Comparison of ENCODE assay signal across 18 cellular contexts in genomic region chr7:106196460-106197021, GRCh38.
A peak's percentile ranks its signal among the peaks of the same experiment; 100 is the strongest.
DNase-seq lines count a peak whose midpoint lies in the region; ATAC-seq and TF ChIP-seq lines count a peak whose summit lies in the region.
"Had no signal": no experiment of that assay in that cellular context is flagged by ENCODE, and none has a peak within 500 bp of the region (broad histone marks: within the 10 kb centered on the region; RNA-seq: fewer than 3 reads in every experiment).

No MANE protein-coding gene starts in this region.

- H3K4me3 Mint-ChIP-seq in CD8-positive, alpha-beta memory T cell = no peak overlapping the region
- H3K4me3 Mint-ChIP-seq: H9 had no signal

- no peaks in the 10 kb centered on the region for H3K27me3 ChIP-seq in mesenchymal stem cell (ENCODE audit: control insufficient read depth in 1 of 2, insufficient read depth in 1 of 2, low read length in 2 of 2)
- H3K27me3 ChIP-seq in sigmoid colon = no peaks in the 10 kb centered on the region
- no peaks in the 10 kb centered on the region for H3K27me3 ChIP-seq in CD8-positive, alpha-beta memory T cell (ENCODE audit: insufficient read depth, low read length, poor library complexity, severe bottlenecking)
- H3K27me3 ChIP-seq: SJSA1 had no signal

- intact Hi-C loops in sigmoid colon (cut with DNase I) = no loop called here

- no peak overlapping the region for H4K91ac ChIP-seq in mesenchymal stem cell (ENCODE audit: low read length)

- no peak overlapping the region for H2AFZ ChIP-seq in mesenchymal stem cell (ENCODE audit: low read depth, low read length)
- H2AFZ ChIP-seq: PC-9 had no signal

- H3K14ac ChIP-seq in mesenchymal stem cell (ENCODE audit: low read length in 2 of 2) = no peak overlapping the region

- H3K4me3 ChIP-seq in fibroblast of villous mesenchyme (ENCODE audit: low read depth, low read length) (no peak overlapping the region), mesenchymal stem cell (ENCODE audit: insufficient read depth in 1 of 2, low read depth in 1 of 2, low read length in 2 of 2) (no peak overlapping the region), sigmoid colon (no peak overlapping the region)
- H3K4me3 ChIP-seq in CD8-positive, alpha-beta memory T cell (ENCODE audit: low read length) = no peak overlapping the region
- H3K4me3 ChIP-seq: PC-9, SJSA1 had no signal

- H2BK12ac ChIP-seq in mesenchymal stem cell (ENCODE audit: low read length in 2 of 2) = no peak overlapping the region

- no peak overlapping the region for H3K9ac ChIP-seq in mesenchymal stem cell (ENCODE audit: low read length)

- no peak overlapping the region for H2BK15ac ChIP-seq in mesenchymal stem cell (ENCODE audit: low read depth, poor library complexity, severe bottlenecking)

- no peak overlapping the region for H3K27ac Mint-ChIP-seq in CD8-positive, alpha-beta memory T cell
- H3K27ac Mint-ChIP-seq: H9 had no signal

- H2BK5ac ChIP-seq in mesenchymal stem cell (ENCODE audit: low read depth, low read length, poor library complexity, severe bottlenecking) = no peak overlapping the region

- 70% methylated on average over 2 of the region's 2 CpGs for WGBS in mesenchymal stem cell
- WGBS in sigmoid colon, 2 donors = 61 to 63% methylated on average over 2 of the region's 2 CpGs

- no peak overlapping the region for H3K4me2 ChIP-seq in mesenchymal stem cell (ENCODE audit: low read length, poor library complexity, severe bottlenecking)
- H3K4me2 ChIP-seq: PC-9 had no signal

- ATAC-seq in GM18520 (IDR thresholded peaks at IDR 0.05; ENCODE audit: unreplicated experiment) = no peak

- no peak overlapping the region for H2BK120ac ChIP-seq in mesenchymal stem cell (ENCODE audit: low read depth, low read length)

- no peak overlapping the region for H3K27ac ChIP-seq in mesenchymal stem cell (ENCODE audit: low read length, poor library complexity, severe bottlenecking)
- no peak overlapping the region for H3K27ac ChIP-seq in sigmoid colon
- H3K27ac ChIP-seq in CD8-positive, alpha-beta memory T cell (ENCODE audit: low read depth, low read length) = no peak overlapping the region
- H3K27ac ChIP-seq: PC-9, SJSA1 had no signal

- no peaks in the 10 kb centered on the region for H3K36me3 Mint-ChIP-seq in CD8-positive, alpha-beta memory T cell

- no peak overlapping the region for H4K8ac ChIP-seq in mesenchymal stem cell (ENCODE audit: low read length)

- no peak overlapping the region for H3K18ac ChIP-seq in mesenchymal stem cell (ENCODE audit: low read depth in 1 of 2, low read length in 2 of 2)

- no peak overlapping the region for H2AK5ac ChIP-seq in mesenchymal stem cell (ENCODE audit: low read length, severe bottlenecking)

- no peaks in the 10 kb centered on the region for H3K4me1 Mint-ChIP-seq in CD8-positive, alpha-beta memory T cell
- H3K4me1 Mint-ChIP-seq: H9 had no signal

- no peaks in the 10 kb centered on the region for H3K4me1 ChIP-seq in mesenchymal stem cell (ENCODE audit: control insufficient read depth, insufficient read depth, low read depth, low read length)
- peaks cover 0 to 10% (median 0%) of the 10 kb centered on the region in 4 donors for H3K4me1 ChIP-seq in sigmoid colon
- H3K4me1 ChIP-seq in CD8-positive, alpha-beta memory T cell (ENCODE audit: insufficient read depth, low read length) = no peaks in the 10 kb centered on the region
- H3K4me1 ChIP-seq: SJSA1 had no signal

- H3K23ac ChIP-seq in mesenchymal stem cell (ENCODE audit: low read length in 2 of 2) = no peak overlapping the region

- no peaks in the 10 kb centered on the region for H3K79me1 ChIP-seq in mesenchymal stem cell (replicated peaks; ENCODE audit: low read length, poor library complexity, severe bottlenecking)

- peak; percentile 71 for DNase-seq in DMS53 (lab: John Stamatoyannopoulos, UW)
- peak; percentile 51 for DNase-seq in M059J (ENCODE audit: low read depth)
- DNase-seq in fibroblast of villous mesenchyme (ENCODE audit: low read depth) = peak; percentile 44
- peak; percentile 26 for DNase-seq in mesenchymal stem cell
- no peak for DNase-seq in NCI-H748 (lab: John Stamatoyannopoulos, UW; ENCODE audit: unreplicated experiment)
- no peak for DNase-seq in sigmoid colon
- no peak for DNase-seq in CD8-positive, alpha-beta memory T cell
- DNase-seq: C1 segment of cervical spinal cord, COR-L47, DMS153, H9, NCI-H1048, NCI-H1436 treated with DMSO at 0.1 percent for 48 hours, NCI-H2081, NCI-H82 had no signal

- TF ChIP-seq EP300 in sigmoid colon (IDR thresholded peaks at IDR 0.05) = no peak

- H3K36me3 ChIP-seq in mesenchymal stem cell (ENCODE audit: control insufficient read depth in 1 of 2, insufficient read depth in 2 of 2, low read depth in 1 of 2, low read length in 2 of 2) (no peaks in the 10 kb centered on the region), sigmoid colon (no peaks in the 10 kb centered on the region)
- no peaks in the 10 kb centered on the region for H3K36me3 ChIP-seq in CD8-positive, alpha-beta memory T cell (ENCODE audit: insufficient read depth, low read length)
- H3K36me3 ChIP-seq: SJSA1 had no signal

- H3K4ac ChIP-seq in mesenchymal stem cell (ENCODE audit: low read depth in 1 of 2, low read length in 2 of 2) = no peak overlapping the region

- H3K9me3 ChIP-seq in mesenchymal stem cell (ENCODE audit: control insufficient read depth, low read length) (no peaks in the 10 kb centered on the region), sigmoid colon (no peaks in the 10 kb centered on the region)
- no peaks in the 10 kb centered on the region for H3K9me3 ChIP-seq in CD8-positive, alpha-beta memory T cell (ENCODE audit: low read length)
- H3K9me3 ChIP-seq: SJSA1 had no signal

- TF ChIP-seq CTCF in fibroblast of villous mesenchyme (IDR thresholded peaks at IDR 0.05; ENCODE audit: insufficient read depth, low read depth, low read length) (no peak), sigmoid colon (IDR thresholded peaks at IDR 0.05) (no peak)

- peaks cover 21 to 66% of the 10 kb centered on the region in 2 donors for H3K27me3 Mint-ChIP-seq in CD8-positive, alpha-beta memory T cell

- TF ChIP-seq POLR2A in sigmoid colon (IDR thresholded peaks at IDR 0.05) = no peak

- CTCF ChIA-PET in CD8-positive, alpha-beta memory T cell (lab: Charles Lee) = no interaction called here

- POLR2A ChIA-PET in CD8-positive, alpha-beta memory T cell (lab: Charles Lee) = no interaction called here

- no peaks in the 10 kb centered on the region for H3K9me3 Mint-ChIP-seq in CD8-positive, alpha-beta memory T cell
- H3K9me3 Mint-ChIP-seq: H9 had no signal

Comparison
In these comparisons a context has a peak if more than half of its experiments do, and no peak if none do; other contexts are left out.
1. DNase-seq: peak in DMS53 (single experiment), M059J (single experiment), fibroblast of villous mesenchyme (single experiment) and mesenchymal stem cell (single experiment); none in NCI-H748 (single experiment), sigmoid colon (single experiment) and CD8-positive, alpha-beta memory T cell (0 of 5).